In the genomic region with DNA sequence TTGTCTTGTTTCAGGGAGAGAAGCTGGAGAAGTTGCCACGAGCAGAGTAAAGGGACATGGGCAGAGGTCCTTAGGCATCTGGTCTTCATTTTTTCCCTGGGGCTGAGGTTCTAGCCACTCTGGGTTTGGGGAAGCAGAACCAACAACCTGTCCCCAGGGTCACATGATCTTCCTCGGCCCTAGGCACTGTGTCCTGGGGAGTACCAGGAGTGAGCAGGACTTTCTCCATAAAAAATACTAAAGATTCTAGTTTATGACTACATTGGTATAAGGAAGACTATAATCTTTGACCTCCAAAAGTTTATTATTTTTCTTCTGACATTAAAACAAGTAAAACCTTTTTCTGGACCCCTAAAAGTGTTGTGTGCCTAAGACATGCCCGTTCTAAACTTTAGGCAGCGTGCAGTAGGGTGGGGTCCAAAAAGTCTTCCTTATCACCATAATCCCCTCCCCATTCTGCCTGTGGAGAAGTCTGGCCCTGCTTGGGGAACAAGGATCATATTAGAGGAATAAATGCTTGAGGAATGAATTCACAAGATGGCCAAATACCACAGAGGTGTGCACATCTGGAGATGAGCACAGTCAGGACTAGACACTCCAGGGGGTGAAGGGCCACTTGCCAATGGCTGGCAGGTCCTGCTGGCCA, we compare ENCODE assay signal across 21 cellular contexts. TPM values are rescaled to one million over a fixed set of nuclear protein-coding genes. Genes with fewer than 3 reads are reported as not detected.
A peak's percentile ranks its signal among the peaks of the same experiment; 100 is the strongest.
DNase-seq lines count a peak whose midpoint lies in the region; ATAC-seq, FAIRE-seq and TF ChIP-seq lines count a peak whose summit lies in the region.
"Had no signal": no experiment of that assay in that cellular context is flagged by ENCODE, and none has a peak within 500 bp of the region (broad histone marks: within the 10 kb centered on the region; RNA-seq: fewer than 3 reads in every experiment).

No MANE protein-coding gene starts in this region.

- no peaks in the 10 kb centered on the region for H4K20me1 ChIP-seq in astrocyte (ENCODE audit: insufficient read depth, low read length)

- no peak for TF ChIP-seq CTCF in left ventricle myocardium inferior (IDR thresholded peaks at IDR 0.05; ENCODE audit: borderline replicate concordance)
- TF ChIP-seq CTCF in astrocyte (IDR thresholded peaks at IDR 0.05; ENCODE audit: insufficient read depth, low read depth, low read length), result no peak
- no peak for TF ChIP-seq CTCF in fibroblast of mammary gland (conservative IDR thresholded peaks at IDR 0.05; ENCODE audit: control insufficient read depth, insufficient read depth, low read depth, low read length)

- H3K4me3 ChIP-seq in left ventricle myocardium inferior (no peak overlapping the region), astrocyte (ENCODE audit: insufficient read depth, low read depth, low read length) (no peak overlapping the region), fibroblast of mammary gland (ENCODE audit: control insufficient read depth, low read depth, low read length) (no peak overlapping the region)
- H3K4me3 ChIP-seq: coronary artery, vagina had no signal

- intact Hi-C loops in left ventricle myocardium inferior (cut with micrococcal nuclease), result no loop called here
- intact Hi-C loops in left cardiac atrium (cut with DNase I), result no loop called here

- H3K27me3 ChIP-seq in left ventricle myocardium inferior (ENCODE audit: low read depth) (no peaks in the 10 kb centered on the region), astrocyte (ENCODE audit: insufficient read depth, low read length) (peaks cover 4% of the 10 kb centered on the region)
- H3K27me3 ChIP-seq: vagina had no signal

- H3K4me1 Mint-ChIP-seq in astrocyte (ENCODE audit: low read depth, unreplicated experiment), result peaks cover 8% of the 10 kb centered on the region
- H3K4me1 Mint-ChIP-seq: activated CD4-positive, alpha-beta T cell treated with anti-CD3 and anti-CD28 coated beads, Interleukin-2, amount 10 ng/mL, durations not matched to agents 24 days and 14 days had no signal

- H3K36me3 ChIP-seq in left ventricle myocardium inferior (no peaks in the 10 kb centered on the region), astrocyte (ENCODE audit: insufficient read depth, low read length) (no peaks in the 10 kb centered on the region)
- H3K36me3 ChIP-seq: vagina had no signal

- H3K9ac ChIP-seq in astrocyte (ENCODE audit: low read length), result no peak overlapping the region

- peak overlapping the region; percentile 94 for H3K27ac Mint-ChIP-seq in astrocyte (ENCODE audit: unreplicated experiment)
- H3K27ac Mint-ChIP-seq: activated CD4-positive, alpha-beta T cell treated with anti-CD3 and anti-CD28 coated beads, Interleukin-2, amount 10 ng/mL, durations not matched to agents 24 days and 14 days; activated naive CD8-positive, alpha-beta T cell had no signal

- H3K27ac ChIP-seq in left ventricle myocardium inferior (replicated peaks) (peak overlapping the region; percentile 51), astrocyte (ENCODE audit: low read depth, low read length) (no peak overlapping the region)
- H3K27ac ChIP-seq: vagina had no signal

- no peak for DNase-seq in left ventricle myocardium inferior
- no peak for DNase-seq in left cardiac atrium
- no peak for DNase-seq in astrocyte (ENCODE audit: low read depth)
- peak; percentile 16 for DNase-seq in fibroblast of mammary gland (ENCODE audit: low read depth)
- DNase-seq in medulla oblongata (ENCODE audit: extremely low spot score), result no peak
- DNase-seq in NCI-H82 (lab: John Stamatoyannopoulos, UW), result no peak
- DNase-seq in GM19240 (ENCODE audit: insufficient read length, low spot score), result no peak
- DNase-seq: activated CD4-positive, alpha-beta T cell treated with anti-CD3 and anti-CD28 coated beads, Interleukin-2, amount 10 ng/mL, durations not matched to agents 24 days and 14 days; C1 segment of cervical spinal cord; hypothalamus; NCI-H2029 treated with DMSO at 0.1 percent for 48 hours; NK-92 treated with Interleukin-12 subunit alpha and Interleukin-12 subunit beta, amount 100 ng/mL, for 24 hours had no signal

- H3K9me3 Mint-ChIP-seq in astrocyte (ENCODE audit: unreplicated experiment), result no peaks in the 10 kb centered on the region
- H3K9me3 Mint-ChIP-seq: activated CD4-positive, alpha-beta T cell treated with anti-CD3 and anti-CD28 coated beads, Interleukin-2, amount 10 ng/mL, durations not matched to agents 24 days and 14 days; nephron had no signal

- H3K9me3 ChIP-seq in left ventricle myocardium inferior (replicated peaks) (no peaks in the 10 kb centered on the region), astrocyte (ENCODE audit: insufficient read depth, low read depth, low read length) (no peaks in the 10 kb centered on the region)
- H3K9me3 ChIP-seq: vagina had no signal

- H3K4me3 Mint-ChIP-seq in astrocyte (ENCODE audit: unreplicated experiment), result no peak overlapping the region
- H3K4me3 Mint-ChIP-seq: activated CD4-positive, alpha-beta T cell treated with anti-CD3 and anti-CD28 coated beads, Interleukin-2, amount 10 ng/mL, durations not matched to agents 24 days and 14 days; activated naive CD8-positive, alpha-beta T cell; nephron had no signal

- no peaks in the 10 kb centered on the region for H3K4me1 ChIP-seq in left ventricle myocardium inferior
- no peaks in the 10 kb centered on the region for H3K4me1 ChIP-seq in astrocyte (ENCODE audit: insufficient read depth, low read length)
- H3K4me1 ChIP-seq: vagina had no signal

- ATAC-seq in left cardiac atrium (no peak), HG02885 (IDR thresholded peaks at IDR 0.05; ENCODE audit: poor library complexity, unreplicated experiment) (no peak)

- no peak for FAIRE-seq in astrocyte (lab: Jason Lieb, UNC)
- FAIRE-seq: GM18507, islet of Langerhans, RCC 7860, TTC549 had no signal

- no peaks in the 10 kb centered on the region for H3K79me2 ChIP-seq in astrocyte (ENCODE audit: insufficient read depth, low read length)

- peak overlapping the region; percentile 12 for H3K4me2 ChIP-seq in astrocyte (ENCODE audit: low read length)

- no peak overlapping the region for H2AFZ ChIP-seq in astrocyte (ENCODE audit: low read depth, low read length)

- peaks cover 16% of the 10 kb centered on the region for H3K27me3 Mint-ChIP-seq in astrocyte (ENCODE audit: low read depth, unreplicated experiment)
- H3K27me3 Mint-ChIP-seq: activated CD4-positive, alpha-beta T cell treated with anti-CD3 and anti-CD28 coated beads, Interleukin-2, amount 10 ng/mL, durations not matched to agents 24 days and 14 days; activated naive CD8-positive, alpha-beta T cell had no signal

- no peaks in the 10 kb centered on the region for H3K36me3 Mint-ChIP-seq in astrocyte (ENCODE audit: low read depth, unreplicated experiment)
- H3K36me3 Mint-ChIP-seq: activated naive CD8-positive, alpha-beta T cell had no signal

RNA-seq across cellular contexts. Expression of a gene that starts 19.3 kb away (rescaled TPM):
- total RNA-seq in left ventricle myocardium inferior (19.9 TPM), left cardiac atrium (10 to 100 TPM; 14.3 to 15.6 TPM), astrocyte (11.7 and 12.7 TPM in 2 replicates)
